11 cellular contexts compared by ENCODE assay signal in the genomic region with DNA sequence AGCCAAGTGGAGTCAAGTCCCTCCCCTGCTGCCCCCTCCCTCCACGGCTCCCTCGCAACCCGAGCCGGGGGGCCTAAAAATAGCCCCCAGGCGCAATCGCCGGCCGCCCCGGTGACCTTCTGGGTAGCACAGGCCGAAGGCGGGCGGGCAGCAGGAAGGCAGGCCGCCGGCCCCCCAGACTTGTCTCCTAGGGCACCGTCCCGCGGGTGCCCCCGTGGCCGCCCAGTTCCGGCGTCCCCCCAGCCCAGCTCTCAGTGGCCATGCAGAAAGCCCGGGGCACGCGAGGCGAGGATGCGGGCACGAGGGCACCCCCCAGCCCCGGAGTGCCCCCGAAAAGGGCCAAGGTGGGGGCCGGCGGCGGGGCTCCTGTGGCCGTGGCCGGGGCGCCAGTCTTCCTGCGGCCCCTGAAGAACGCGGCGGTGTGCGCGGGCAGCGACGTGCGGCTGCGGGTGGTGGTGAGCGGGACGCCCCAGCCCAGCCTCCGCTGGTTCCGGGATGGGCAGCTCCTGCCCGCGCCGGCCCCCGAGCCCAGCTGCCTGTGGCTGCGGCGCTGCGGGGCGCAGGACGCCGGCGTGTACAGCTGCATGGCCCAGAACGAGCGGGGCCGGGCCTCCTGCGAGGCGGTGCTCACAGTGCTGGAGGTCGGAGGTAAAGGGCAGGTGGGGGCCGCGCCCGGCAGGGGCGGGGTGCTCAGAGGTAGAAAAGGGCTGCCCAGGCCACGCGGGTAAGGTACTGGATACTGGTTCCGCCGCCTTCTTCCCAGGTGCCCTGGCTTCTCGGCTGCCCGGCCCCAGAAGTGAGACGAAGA. TPM values are rescaled to one million over a fixed set of nuclear protein-coding genes. Genes with fewer than 3 reads are reported as not detected.
A peak's percentile ranks its signal among the peaks of the same experiment; 100 is the strongest.
DNase-seq lines count a peak whose midpoint lies in the region; ATAC-seq and TF ChIP-seq lines count a peak whose summit lies in the region.
"Had no signal": no experiment of that assay in that cellular context is flagged by ENCODE, and none has a peak within 500 bp of the region (broad histone marks: within the 10 kb centered on the region; RNA-seq: fewer than 3 reads in every experiment).

Gene SPEG, plus strand, starts transcription at position 126 of the 808 bp plus-strand sequence. Its CDS starts 135 bp downstream, at position 261.

- peaks cover 33% of the 10 kb centered on the region for H3K4me1 ChIP-seq in left ventricle myocardium inferior

- intact Hi-C loops in CD4-positive, alpha-beta T cell (cut with DNase I, micrococcal nuclease) = loop anchor here in 1 of 2 experiments (1.0 kb wide), 1 partner anchor 32 kb away; no protein-coding TSS in a partner anchor
- intact Hi-C loops in left ventricle myocardium inferior (cut with micrococcal nuclease) = no loop called here

- H3K27ac Mint-ChIP-seq in CD4-positive, alpha-beta T cell = no peak within 1 kb of the TSS
- no peak within 1 kb of the TSS for H3K27ac Mint-ChIP-seq in osteocyte (ENCODE audit: unreplicated experiment)
- H3K27ac Mint-ChIP-seq in activated CD4-positive, alpha-beta T cell treated with anti-CD3 and anti-CD28 coated beads, Interleukin-2, amount 10 ng/mL, durations not matched to agents 7 days and 5 days = no peak within 1 kb of the TSS

- no peaks in the 10 kb centered on the region for H3K9me3 ChIP-seq in CD4-positive, alpha-beta T cell (ENCODE audit: control insufficient read depth, low read length)
- H3K9me3 ChIP-seq in left ventricle myocardium inferior (replicated peaks) = no peaks in the 10 kb centered on the region

- H3K27me3 ChIP-seq in CD4-positive, alpha-beta T cell (ENCODE audit: control insufficient read depth, insufficient read depth, low read length) = peaks cover 27% of the 10 kb centered on the region
- H3K27me3 ChIP-seq in left ventricle myocardium inferior (ENCODE audit: low read depth) = peaks cover 47% of the 10 kb centered on the region

- no peaks in the 10 kb centered on the region for H3K36me3 ChIP-seq in left ventricle myocardium inferior

- peak within 1 kb of the TSS; percentile 71 for H3K4me3 ChIP-seq in left ventricle myocardium inferior

- H3K36me3 Mint-ChIP-seq in CD4-positive, alpha-beta T cell (ENCODE audit: low read depth) = no peaks in the 10 kb centered on the region
- no peaks in the 10 kb centered on the region for H3K36me3 Mint-ChIP-seq in osteocyte (ENCODE audit: unreplicated experiment)
- H3K36me3 Mint-ChIP-seq in activated CD4-positive, alpha-beta T cell treated with anti-CD3 and anti-CD28 coated beads, Interleukin-2, amount 10 ng/mL, durations not matched to agents 7 days and 5 days (ENCODE audit: low read depth) = no peaks in the 10 kb centered on the region

- peaks cover 32% of the 10 kb centered on the region for H3K27me3 Mint-ChIP-seq in CD4-positive, alpha-beta T cell
- no peaks in the 10 kb centered on the region for H3K27me3 Mint-ChIP-seq in osteocyte (ENCODE audit: unreplicated experiment)
- H3K27me3 Mint-ChIP-seq in activated CD4-positive, alpha-beta T cell treated with anti-CD3 and anti-CD28 coated beads, Interleukin-2, amount 10 ng/mL, durations not matched to agents 7 days and 5 days = peaks cover 22% of the 10 kb centered on the region

- no peak for DNase-seq in CD4-positive, alpha-beta T cell
- DNase-seq in left ventricle myocardium inferior = no peak
- DNase-seq in osteocyte (ENCODE audit: extremely low spot score, unreplicated experiment) = no peak
- no peak for DNase-seq in activated CD4-positive, alpha-beta T cell treated with anti-CD3 and anti-CD28 coated beads, Interleukin-2, amount 10 ng/mL, durations not matched to agents 7 days and 5 days
- DNase-seq in NCI-H2029 (lab: John Stamatoyannopoulos, UW) = no peak
- DNase-seq in NCI-H2171 treated with DMSO at 0.1 percent for 48 hours (lab: John Stamatoyannopoulos, UW) = no peak
- DNase-seq: activated CD4-positive, alpha-beta T cell treated with anti-CD3 and anti-CD28 coated beads, Interleukin-2, amount 50 U/mL, for 4 hours; effector memory CD4-positive, alpha-beta T cell; NCI-H526 had no signal

- no peak for ATAC-seq in CD4-positive, alpha-beta T cell (ENCODE audit: poor library complexity)
- no peak for ATAC-seq in HG03045 (IDR thresholded peaks at IDR 0.05; ENCODE audit: unreplicated experiment)

- POLR2A ChIA-PET in CD4-positive, alpha-beta T cell (lab: Charles Lee) = interaction anchor here (1.7 kb wide), 1 partner anchor 63 kb away, joined by 4 read pairs; no protein-coding TSS in a partner anchor
- POLR2A ChIA-PET in activated CD4-positive, alpha-beta T cell treated with anti-CD3 and anti-CD28 coated beads, Interleukin-2, amount 10 ng/mL, durations not matched to agents 7 days and 5 days (lab: Charles Lee) = interaction anchor here (0.7 kb wide), 1 partner anchor 84 kb away, joined by 3 read pairs; no protein-coding TSS in a partner anchor

- no peak within 1 kb of the TSS for H3K4me3 Mint-ChIP-seq in CD4-positive, alpha-beta T cell
- no peak within 1 kb of the TSS for H3K4me3 Mint-ChIP-seq in osteocyte (ENCODE audit: unreplicated experiment)
- H3K4me3 Mint-ChIP-seq in activated CD4-positive, alpha-beta T cell treated with anti-CD3 and anti-CD28 coated beads, Interleukin-2, amount 10 ng/mL, durations not matched to agents 7 days and 5 days = no peak within 1 kb of the TSS

- H3K4me1 Mint-ChIP-seq in CD4-positive, alpha-beta T cell (ENCODE audit: low read depth) = no peaks in the 10 kb centered on the region
- peaks cover 1% of the 10 kb centered on the region for H3K4me1 Mint-ChIP-seq in osteocyte (ENCODE audit: unreplicated experiment)
- H3K4me1 Mint-ChIP-seq in activated CD4-positive, alpha-beta T cell treated with anti-CD3 and anti-CD28 coated beads, Interleukin-2, amount 10 ng/mL, durations not matched to agents 7 days and 5 days = no peaks in the 10 kb centered on the region

- no peaks in the 10 kb centered on the region for H3K9me3 Mint-ChIP-seq in CD4-positive, alpha-beta T cell
- H3K9me3 Mint-ChIP-seq in osteocyte (ENCODE audit: unreplicated experiment) = no peaks in the 10 kb centered on the region
- no peaks in the 10 kb centered on the region for H3K9me3 Mint-ChIP-seq in activated CD4-positive, alpha-beta T cell treated with anti-CD3 and anti-CD28 coated beads, Interleukin-2, amount 10 ng/mL, durations not matched to agents 7 days and 5 days

- CTCF ChIA-PET in CD4-positive, alpha-beta T cell (lab: Charles Lee) = no interaction called here
- CTCF ChIA-PET in activated CD4-positive, alpha-beta T cell treated with anti-CD3 and anti-CD28 coated beads, Interleukin-2, amount 10 ng/mL, durations not matched to agents 7 days and 5 days (lab: Charles Lee) = interaction anchor here (1.0 to 1.2 kb wide), 2 partner anchors 83 to 109 kb away, joined by 3 to 4 read pairs; partner anchors contain the start of genes CHPF and TMEM198

- no peak within 1 kb of the TSS for H3K27ac ChIP-seq in CD4-positive, alpha-beta T cell (ENCODE audit: low read depth, low read length)
- peak within 1 kb of the TSS; percentile 11; the same call in 1 of the 2 replicates for H3K27ac ChIP-seq in VCaP
- peak within 1 kb of the TSS; percentile 93 for H3K27ac ChIP-seq in left ventricle myocardium inferior (replicated peaks)

- TF ChIP-seq CTCF in CD4-positive, alpha-beta T cell (IDR thresholded peaks at IDR 0.05) = no peak
- TF ChIP-seq CTCF in VCaP (conservative IDR thresholded peaks at IDR 0.05) (no peak), left ventricle myocardium inferior (IDR thresholded peaks at IDR 0.05; ENCODE audit: borderline replicate concordance) (no peak), osteocyte (IDR thresholded peaks at IDR 0.05) (no peak)

RNA-seq across cellular contexts. Expression of gene SPEG, which starts in this region (rescaled TPM):
- 10 to 100 TPM; 15.3 to 17.7 TPM for total RNA-seq in CD4-positive, alpha-beta T cell
- 145 TPM for total RNA-seq in left ventricle myocardium inferior
- total RNA-seq in osteocyte = 27.0 and 30.3 TPM in 2 replicates
- total RNA-seq in activated CD4-positive, alpha-beta T cell treated with anti-CD3 and anti-CD28 coated beads, Interleukin-2, amount 10 ng/mL, durations not matched to agents 7 days and 5 days = 1 to 10 TPM; 2.0 to 2.6 TPM
